1 cellular context compared by ENCODE assay signal in the genomic region with DNA sequence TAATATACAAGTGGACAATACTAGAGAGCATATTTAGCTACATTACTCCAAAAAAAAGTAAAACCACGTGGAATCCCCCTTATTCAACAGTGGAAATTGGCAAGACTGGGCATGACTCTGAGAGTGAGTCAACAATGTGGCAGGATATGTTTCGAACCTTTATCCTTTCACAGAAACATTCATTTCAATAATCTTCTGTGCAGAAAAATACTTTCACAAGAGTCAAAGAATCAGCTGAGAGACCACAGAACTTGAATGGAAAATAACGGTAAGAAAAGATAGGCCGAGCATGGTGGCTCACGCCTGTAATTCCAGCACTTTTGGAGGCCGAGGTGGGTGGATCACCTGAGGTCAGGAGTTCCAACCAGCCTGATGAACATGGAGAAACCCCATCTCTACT.
TF ChIP-seq lines count a peak whose summit lies in the region.

No MANE protein-coding gene starts in this region.

TF ChIP-seq in GM12878, 131 proteins besides CTCF, POLR2A, EP300 and RAD21 (continued from another document and continues in another):
- TF ChIP-seq YBX1 (IDR thresholded peaks at IDR 0.05) (no peak), PAX8 (IDR thresholded peaks at IDR 0.05) (no peak), FOXK2 (IDR thresholded peaks at IDR 0.05) (no peak), RB1 (IDR thresholded peaks at IDR 0.05; ENCODE audit: borderline replicate concordance) (no peak), KAT2A (conservative IDR thresholded peaks at IDR 0.05; ENCODE audit: control insufficient read depth, low read depth, low read length) (no peak), NR2C1 (IDR thresholded peaks at IDR 0.05) (no peak), SRF (IDR thresholded peaks at IDR 0.05; ENCODE audit: low read depth in 2 of 2, low read length in 2 of 2) (no peak), ZNF207 (IDR thresholded peaks at IDR 0.05; ENCODE audit: borderline replicate concordance) (no peak), BACH1 (IDR thresholded peaks at IDR 0.05; ENCODE audit: borderline replicate concordance) (no peak; the same call in 1 of the 2 replicates), FOS (IDR thresholded peaks at IDR 0.05; ENCODE audit: borderline replicate concordance, extremely low read depth, insufficient read length) (no peak), PAX5 (IDR thresholded peaks at IDR 0.05; ENCODE audit: borderline replicate concordance, low read depth, low read length) (peak; percentile 74), DPF2 (IDR thresholded peaks at IDR 0.05) (peak; percentile 65), CHD1 (IDR thresholded peaks at IDR 0.05; ENCODE audit: low read depth, low read length) (no peak), RAD51 (IDR thresholded peaks at IDR 0.05) (no peak), ZBED1 (IDR thresholded peaks at IDR 0.05; ENCODE audit: borderline replicate concordance) (no peak), TCF7 (IDR thresholded peaks at IDR 0.05; ENCODE audit: borderline replicate concordance) (peak; percentile 49; the same call in 1 of the 2 replicates), GABPA (IDR thresholded peaks at IDR 0.05; ENCODE audit: low read depth) (no peak), ESRRA (IDR thresholded peaks at IDR 0.05; ENCODE audit: low read length) (no peak), POU2F2 (IDR thresholded peaks at IDR 0.05; ENCODE audit: borderline replicate concordance, low read depth, low read length) (peak; percentile 57; the same call in 1 of the 3 replicates), SUPT20H (IDR thresholded peaks at IDR 0.05; ENCODE audit: borderline replicate concordance, control insufficient read depth, low read depth, low read length) (no peak), ASH2L (IDR thresholded peaks at IDR 0.05; ENCODE audit: borderline replicate concordance, low read depth) (no peak), MTA3 (IDR thresholded peaks at IDR 0.05; ENCODE audit: borderline replicate concordance, low read length) (no peak), ATF7 (IDR thresholded peaks at IDR 0.05; ENCODE audit: low read depth) (peak; percentile 30; the same call in 1 of the 2 replicates), HDAC6 (IDR thresholded peaks at IDR 0.05; ENCODE audit: unreplicated experiment) (no peak), LARP7 (IDR thresholded peaks at IDR 0.05) (no peak), PML (IDR thresholded peaks at IDR 0.05; ENCODE audit: low read length) (0 out of 2 replicates have a peak, but pooled peaks have one; percentile 47), KLF5 (IDR thresholded peaks at IDR 0.05; ENCODE audit: partially characterized antibody) (no peak), ZSCAN29 (IDR thresholded peaks at IDR 0.05) (no peak), BMI1 (IDR thresholded peaks at IDR 0.05; ENCODE audit: borderline replicate concordance) (no peak)
- TF ChIP-seq, protein P1, sequence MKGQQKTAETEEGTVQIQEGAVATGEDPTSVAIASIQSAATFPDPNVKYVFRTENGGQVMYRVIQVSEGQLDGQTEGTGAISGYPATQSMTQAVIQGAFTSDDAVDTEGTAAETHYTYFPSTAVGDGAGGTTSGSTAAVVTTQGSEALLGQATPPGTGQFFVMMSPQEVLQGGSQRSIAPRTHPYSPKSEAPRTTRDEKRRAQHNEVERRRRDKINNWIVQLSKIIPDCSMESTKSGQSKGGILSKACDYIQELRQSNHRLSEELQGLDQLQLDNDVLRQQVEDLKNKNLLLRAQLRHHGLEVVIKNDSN (IDR thresholded peaks at IDR 0.05; ENCODE audit: borderline replicate concordance, extremely low read length, insufficient read depth, low read depth, low read length) = no peak
- TF ChIP-seq, protein P2, sequence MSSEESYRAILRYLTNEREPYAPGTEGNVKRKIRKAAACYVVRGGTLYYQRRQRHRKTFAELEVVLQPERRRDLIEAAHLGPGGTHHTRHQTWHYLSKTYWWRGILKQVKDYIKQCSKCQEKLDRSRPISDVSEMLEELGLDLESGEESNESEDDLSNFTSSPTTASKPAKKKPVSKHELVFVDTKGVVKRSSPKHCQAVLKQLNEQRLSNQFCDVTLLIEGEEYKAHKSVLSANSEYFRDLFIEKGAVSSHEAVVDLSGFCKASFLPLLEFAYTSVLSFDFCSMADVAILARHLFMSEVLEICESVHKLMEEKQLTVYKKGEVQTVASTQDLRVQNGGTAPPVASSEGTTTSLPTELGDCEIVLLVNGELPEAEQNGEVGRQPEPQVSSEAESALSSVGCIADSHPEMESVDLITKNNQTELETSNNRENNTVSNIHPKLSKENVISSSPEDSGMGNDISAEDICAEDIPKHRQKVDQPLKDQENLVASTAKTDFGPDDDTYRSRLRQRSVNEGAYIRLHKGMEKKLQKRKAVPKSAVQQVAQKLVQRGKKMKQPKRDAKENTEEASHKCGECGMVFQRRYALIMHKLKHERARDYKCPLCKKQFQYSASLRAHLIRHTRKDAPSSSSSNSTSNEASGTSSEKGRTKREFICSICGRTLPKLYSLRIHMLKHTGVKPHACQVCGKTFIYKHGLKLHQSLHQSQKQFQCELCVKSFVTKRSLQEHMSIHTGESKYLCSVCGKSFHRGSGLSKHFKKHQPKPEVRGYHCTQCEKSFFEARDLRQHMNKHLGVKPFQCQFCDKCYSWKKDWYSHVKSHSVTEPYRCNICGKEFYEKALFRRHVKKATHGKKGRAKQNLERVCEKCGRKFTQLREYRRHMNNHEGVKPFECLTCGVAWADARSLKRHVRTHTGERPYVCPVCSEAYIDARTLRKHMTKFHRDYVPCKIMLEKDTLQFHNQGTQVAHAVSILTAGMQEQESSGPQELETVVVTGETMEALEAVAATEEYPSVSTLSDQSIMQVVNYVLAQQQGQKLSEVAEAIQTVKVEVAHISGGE (CRISPR knock-in tag; IDR thresholded peaks at IDR 0.05) = no peak
- TF ChIP-seq, protein P3, sequence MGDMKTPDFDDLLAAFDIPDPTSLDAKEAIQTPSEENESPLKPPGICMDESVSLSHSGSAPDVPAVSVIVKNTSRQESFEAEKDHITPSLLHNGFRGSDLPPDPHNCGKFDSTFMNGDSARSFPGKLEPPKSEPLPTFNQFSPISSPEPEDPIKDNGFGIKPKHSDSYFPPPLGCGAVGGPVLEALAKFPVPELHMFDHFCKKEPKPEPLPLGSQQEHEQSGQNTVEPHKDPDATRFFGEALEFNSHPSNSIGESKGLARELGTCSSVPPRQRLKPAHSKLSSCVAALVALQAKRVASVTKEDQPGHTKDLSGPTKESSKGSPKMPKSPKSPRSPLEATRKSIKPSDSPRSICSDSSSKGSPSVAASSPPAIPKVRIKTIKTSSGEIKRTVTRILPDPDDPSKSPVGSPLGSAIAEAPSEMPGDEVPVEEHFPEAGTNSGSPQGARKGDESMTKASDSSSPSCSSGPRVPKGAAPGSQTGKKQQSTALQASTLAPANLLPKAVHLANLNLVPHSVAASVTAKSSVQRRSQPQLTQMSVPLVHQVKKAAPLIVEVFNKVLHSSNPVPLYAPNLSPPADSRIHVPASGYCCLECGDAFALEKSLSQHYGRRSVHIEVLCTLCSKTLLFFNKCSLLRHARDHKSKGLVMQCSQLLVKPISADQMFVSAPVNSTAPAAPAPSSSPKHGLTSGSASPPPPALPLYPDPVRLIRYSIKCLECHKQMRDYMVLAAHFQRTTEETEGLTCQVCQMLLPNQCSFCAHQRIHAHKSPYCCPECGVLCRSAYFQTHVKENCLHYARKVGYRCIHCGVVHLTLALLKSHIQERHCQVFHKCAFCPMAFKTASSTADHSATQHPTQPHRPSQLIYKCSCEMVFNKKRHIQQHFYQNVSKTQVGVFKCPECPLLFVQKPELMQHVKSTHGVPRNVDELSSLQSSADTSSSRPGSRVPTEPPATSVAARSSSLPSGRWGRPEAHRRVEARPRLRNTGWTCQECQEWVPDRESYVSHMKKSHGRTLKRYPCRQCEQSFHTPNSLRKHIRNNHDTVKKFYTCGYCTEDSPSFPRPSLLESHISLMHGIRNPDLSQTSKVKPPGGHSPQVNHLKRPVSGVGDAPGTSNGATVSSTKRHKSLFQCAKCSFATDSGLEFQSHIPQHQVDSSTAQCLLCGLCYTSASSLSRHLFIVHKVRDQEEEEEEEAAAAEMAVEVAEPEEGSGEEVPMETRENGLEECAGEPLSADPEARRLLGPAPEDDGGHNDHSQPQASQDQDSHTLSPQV (IDR thresholded peaks at IDR 0.05) = no peak
- TF ChIP-seq, protein P4, sequence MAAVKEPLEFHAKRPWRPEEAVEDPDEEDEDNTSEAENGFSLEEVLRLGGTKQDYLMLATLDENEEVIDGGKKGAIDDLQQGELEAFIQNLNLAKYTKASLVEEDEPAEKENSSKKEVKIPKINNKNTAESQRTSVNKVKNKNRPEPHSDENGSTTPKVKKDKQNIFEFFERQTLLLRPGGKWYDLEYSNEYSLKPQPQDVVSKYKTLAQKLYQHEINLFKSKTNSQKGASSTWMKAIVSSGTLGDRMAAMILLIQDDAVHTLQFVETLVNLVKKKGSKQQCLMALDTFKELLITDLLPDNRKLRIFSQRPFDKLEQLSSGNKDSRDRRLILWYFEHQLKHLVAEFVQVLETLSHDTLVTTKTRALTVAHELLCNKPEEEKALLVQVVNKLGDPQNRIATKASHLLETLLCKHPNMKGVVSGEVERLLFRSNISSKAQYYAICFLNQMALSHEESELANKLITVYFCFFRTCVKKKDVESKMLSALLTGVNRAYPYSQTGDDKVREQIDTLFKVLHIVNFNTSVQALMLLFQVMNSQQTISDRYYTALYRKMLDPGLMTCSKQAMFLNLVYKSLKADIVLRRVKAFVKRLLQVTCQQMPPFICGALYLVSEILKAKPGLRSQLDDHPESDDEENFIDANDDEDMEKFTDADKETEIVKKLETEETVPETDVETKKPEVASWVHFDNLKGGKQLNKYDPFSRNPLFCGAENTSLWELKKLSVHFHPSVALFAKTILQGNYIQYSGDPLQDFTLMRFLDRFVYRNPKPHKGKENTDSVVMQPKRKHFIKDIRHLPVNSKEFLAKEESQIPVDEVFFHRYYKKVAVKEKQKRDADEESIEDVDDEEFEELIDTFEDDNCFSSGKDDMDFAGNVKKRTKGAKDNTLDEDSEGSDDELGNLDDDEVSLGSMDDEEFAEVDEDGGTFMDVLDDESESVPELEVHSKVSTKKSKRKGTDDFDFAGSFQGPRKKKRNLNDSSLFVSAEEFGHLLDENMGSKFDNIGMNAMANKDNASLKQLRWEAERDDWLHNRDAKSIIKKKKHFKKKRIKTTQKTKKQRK (IDR thresholded peaks at IDR 0.05; ENCODE audit: low read depth, low read length) = no peak
- TF ChIP-seq, protein P5, sequence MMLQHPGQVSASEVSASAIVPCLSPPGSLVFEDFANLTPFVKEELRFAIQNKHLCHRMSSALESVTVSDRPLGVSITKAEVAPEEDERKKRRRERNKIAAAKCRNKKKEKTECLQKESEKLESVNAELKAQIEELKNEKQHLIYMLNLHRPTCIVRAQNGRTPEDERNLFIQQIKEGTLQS (IDR thresholded peaks at IDR 0.05; ENCODE audit: borderline replicate concordance, extremely low read depth, low read depth, low read length) = no peak
- TF ChIP-seq, protein P6, sequence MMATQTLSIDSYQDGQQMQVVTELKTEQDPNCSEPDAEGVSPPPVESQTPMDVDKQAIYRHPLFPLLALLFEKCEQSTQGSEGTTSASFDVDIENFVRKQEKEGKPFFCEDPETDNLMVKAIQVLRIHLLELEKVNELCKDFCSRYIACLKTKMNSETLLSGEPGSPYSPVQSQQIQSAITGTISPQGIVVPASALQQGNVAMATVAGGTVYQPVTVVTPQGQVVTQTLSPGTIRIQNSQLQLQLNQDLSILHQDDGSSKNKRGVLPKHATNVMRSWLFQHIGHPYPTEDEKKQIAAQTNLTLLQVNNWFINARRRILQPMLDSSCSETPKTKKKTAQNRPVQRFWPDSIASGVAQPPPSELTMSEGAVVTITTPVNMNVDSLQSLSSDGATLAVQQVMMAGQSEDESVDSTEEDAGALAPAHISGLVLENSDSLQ (IDR thresholded peaks at IDR 0.05) = no peak
- TF ChIP-seq, protein P7, sequence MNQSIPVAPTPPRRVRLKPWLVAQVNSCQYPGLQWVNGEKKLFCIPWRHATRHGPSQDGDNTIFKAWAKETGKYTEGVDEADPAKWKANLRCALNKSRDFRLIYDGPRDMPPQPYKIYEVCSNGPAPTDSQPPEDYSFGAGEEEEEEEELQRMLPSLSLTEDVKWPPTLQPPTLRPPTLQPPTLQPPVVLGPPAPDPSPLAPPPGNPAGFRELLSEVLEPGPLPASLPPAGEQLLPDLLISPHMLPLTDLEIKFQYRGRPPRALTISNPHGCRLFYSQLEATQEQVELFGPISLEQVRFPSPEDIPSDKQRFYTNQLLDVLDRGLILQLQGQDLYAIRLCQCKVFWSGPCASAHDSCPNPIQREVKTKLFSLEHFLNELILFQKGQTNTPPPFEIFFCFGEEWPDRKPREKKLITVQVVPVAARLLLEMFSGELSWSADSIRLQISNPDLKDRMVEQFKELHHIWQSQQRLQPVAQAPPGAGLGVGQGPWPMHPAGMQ (IDR thresholded peaks at IDR 0.05; ENCODE audit: borderline replicate concordance) = no peak
- TF ChIP-seq, protein P8, sequence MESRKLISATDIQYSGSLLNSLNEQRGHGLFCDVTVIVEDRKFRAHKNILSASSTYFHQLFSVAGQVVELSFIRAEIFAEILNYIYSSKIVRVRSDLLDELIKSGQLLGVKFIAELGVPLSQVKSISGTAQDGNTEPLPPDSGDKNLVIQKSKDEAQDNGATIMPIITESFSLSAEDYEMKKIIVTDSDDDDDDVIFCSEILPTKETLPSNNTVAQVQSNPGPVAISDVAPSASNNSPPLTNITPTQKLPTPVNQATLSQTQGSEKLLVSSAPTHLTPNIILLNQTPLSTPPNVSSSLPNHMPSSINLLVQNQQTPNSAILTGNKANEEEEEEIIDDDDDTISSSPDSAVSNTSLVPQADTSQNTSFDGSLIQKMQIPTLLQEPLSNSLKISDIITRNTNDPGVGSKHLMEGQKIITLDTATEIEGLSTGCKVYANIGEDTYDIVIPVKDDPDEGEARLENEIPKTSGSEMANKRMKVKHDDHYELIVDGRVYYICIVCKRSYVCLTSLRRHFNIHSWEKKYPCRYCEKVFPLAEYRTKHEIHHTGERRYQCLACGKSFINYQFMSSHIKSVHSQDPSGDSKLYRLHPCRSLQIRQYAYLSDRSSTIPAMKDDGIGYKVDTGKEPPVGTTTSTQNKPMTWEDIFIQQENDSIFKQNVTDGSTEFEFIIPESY (IDR thresholded peaks at IDR 0.05) = no peak
- TF ChIP-seq, protein P9, sequence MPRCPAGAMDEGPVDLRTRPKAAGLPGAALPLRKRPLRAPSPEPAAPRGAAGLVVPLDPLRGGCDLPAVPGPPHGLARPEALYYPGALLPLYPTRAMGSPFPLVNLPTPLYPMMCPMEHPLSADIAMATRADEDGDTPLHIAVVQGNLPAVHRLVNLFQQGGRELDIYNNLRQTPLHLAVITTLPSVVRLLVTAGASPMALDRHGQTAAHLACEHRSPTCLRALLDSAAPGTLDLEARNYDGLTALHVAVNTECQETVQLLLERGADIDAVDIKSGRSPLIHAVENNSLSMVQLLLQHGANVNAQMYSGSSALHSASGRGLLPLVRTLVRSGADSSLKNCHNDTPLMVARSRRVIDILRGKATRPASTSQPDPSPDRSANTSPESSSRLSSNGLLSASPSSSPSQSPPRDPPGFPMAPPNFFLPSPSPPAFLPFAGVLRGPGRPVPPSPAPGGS (IDR thresholded peaks at IDR 0.05; ENCODE audit: borderline replicate concordance, insufficient read depth, low read depth, low read length, poor library complexity, severe bottlenecking) = peak; percentile 52
- TF ChIP-seq, protein P10, sequence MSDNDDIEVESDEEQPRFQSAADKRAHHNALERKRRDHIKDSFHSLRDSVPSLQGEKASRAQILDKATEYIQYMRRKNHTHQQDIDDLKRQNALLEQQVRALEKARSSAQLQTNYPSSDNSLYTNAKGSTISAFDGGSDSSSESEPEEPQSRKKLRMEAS (IDR thresholded peaks at IDR 0.05; ENCODE audit: low read depth, low read length) = no peak
- TF ChIP-seq, protein P11, sequence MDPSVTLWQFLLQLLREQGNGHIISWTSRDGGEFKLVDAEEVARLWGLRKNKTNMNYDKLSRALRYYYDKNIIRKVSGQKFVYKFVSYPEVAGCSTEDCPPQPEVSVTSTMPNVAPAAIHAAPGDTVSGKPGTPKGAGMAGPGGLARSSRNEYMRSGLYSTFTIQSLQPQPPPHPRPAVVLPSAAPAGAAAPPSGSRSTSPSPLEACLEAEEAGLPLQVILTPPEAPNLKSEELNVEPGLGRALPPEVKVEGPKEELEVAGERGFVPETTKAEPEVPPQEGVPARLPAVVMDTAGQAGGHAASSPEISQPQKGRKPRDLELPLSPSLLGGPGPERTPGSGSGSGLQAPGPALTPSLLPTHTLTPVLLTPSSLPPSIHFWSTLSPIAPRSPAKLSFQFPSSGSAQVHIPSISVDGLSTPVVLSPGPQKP (IDR thresholded peaks at IDR 0.05; ENCODE audit: low read depth, low read length) = no peak
